ENCODE assay signal across 16 cellular contexts in genomic region chrX:16743604-16744325, GRCh38. TPM values are rescaled to one million over a fixed set of nuclear protein-coding genes. Genes with fewer than 3 reads are reported as not detected.
A peak's percentile ranks its signal among the peaks of the same experiment; 100 is the strongest.
DNase-seq lines count a peak whose midpoint lies in the region; TF ChIP-seq lines count a peak whose summit lies in the region.
"Had no signal": no experiment of that assay in that cellular context is flagged by ENCODE, and none has a peak within 500 bp of the region (broad histone marks: within the 10 kb centered on the region; RNA-seq: fewer than 3 reads in every experiment).

No MANE protein-coding gene starts in this region.

- H3K36me3 ChIP-seq in breast epithelium = peaks cover 9% of the 10 kb centered on the region
- H3K36me3 ChIP-seq in suprapubic skin = peaks cover 45% of the 10 kb centered on the region

- H3K4me3 ChIP-seq in breast epithelium = no peak overlapping the region
- no peak overlapping the region for H3K4me3 ChIP-seq in fibroblast of pulmonary artery (replicated peaks; ENCODE audit: low read depth, low read length)
- no peak overlapping the region for H3K4me3 ChIP-seq in suprapubic skin
- H3K4me3 ChIP-seq: SK-N-MC, spleen had no signal

- no peak overlapping the region for H3K27ac Mint-ChIP-seq in MCF 10A (ENCODE audit: low read depth, unreplicated experiment)
- H3K27ac Mint-ChIP-seq: B cell; dendritic cell treated with granulocyte-macrophage colony-stimulating factor and Interleukin-4, amounts not matched to agents 40 ng/mL and 50 ng/mL, for 4 days had no signal

- peaks cover 72% of the 10 kb centered on the region for H3K36me3 Mint-ChIP-seq in MCF 10A (ENCODE audit: insufficient read depth, unreplicated experiment)

- H3K27me3 ChIP-seq in breast epithelium = no peaks in the 10 kb centered on the region
- no peaks in the 10 kb centered on the region for H3K27me3 ChIP-seq in suprapubic skin
- H3K27me3 ChIP-seq: spleen had no signal

- H3K9me3 ChIP-seq in breast epithelium = no peaks in the 10 kb centered on the region
- H3K9me3 ChIP-seq in suprapubic skin = no peaks in the 10 kb centered on the region
- H3K9me3 ChIP-seq: spleen had no signal

- BruUV-seq in MCF 10A (replicated peaks; lab: Mats Ljungman, UMichigan) = no TSS peak

- no peak for TF ChIP-seq EP300 in suprapubic skin (IDR thresholded peaks at IDR 0.05)

- WGBS in suprapubic skin = 96% methylated on average over 12 of the region's 12 CpGs

- H3K4me3 Mint-ChIP-seq in MCF 10A (ENCODE audit: unreplicated experiment) = no peak overlapping the region
- H3K4me3 Mint-ChIP-seq: B cell; dendritic cell treated with granulocyte-macrophage colony-stimulating factor and Interleukin-4, amounts not matched to agents 40 ng/mL and 50 ng/mL, for 4 days had no signal

- peak; percentile 27 for DNase-seq in MCF 10A (ENCODE audit: unreplicated experiment)
- DNase-seq in breast epithelium (ENCODE audit: low spot score in 2 of 2) = no peak
- DNase-seq in SW 1271 (lab: John Stamatoyannopoulos, UW) = peak; percentile 1 to 7
- DNase-seq in fibroblast of pulmonary artery (ENCODE audit: low read depth) = peak; percentile 63
- DNase-seq in stromal cell of bone marrow (ENCODE audit: low read depth) = peak; percentile 67
- DNase-seq in suprapubic skin (ENCODE audit: low spot score in 2 of 2) = no peak
- DNase-seq in Kasumi-1 (lab: John Stamatoyannopoulos, UW) = no peak
- DNase-seq in NCI-H2171 treated with DMSO at 0.1 percent for 48 hours (lab: John Stamatoyannopoulos, UW) = no peak
- DNase-seq: activated CD4-positive, alpha-beta T cell treated with anti-CD3 and anti-CD28 coated beads for 48 hours; activated effector memory CD4-positive, alpha-beta T cell treated with anti-CD3 and anti-CD28 coated beads, Interleukin-2, amount 50 U/mL, for 16 hours; NCI-H1048; NCI-H526 treated with DMSO at 0.1 percent for 48 hours; spleen had no signal

- CTCF ChIA-PET in MCF 10A (lab: Yijun Ruan, JAX) = interaction anchor here (0.6 to 0.7 kb wide), 2 partner anchors 13 to 457 kb away, joined by 3 read pairs; no protein-coding TSS in a partner anchor

- no peaks in the 10 kb centered on the region for H3K9me3 Mint-ChIP-seq in MCF 10A (ENCODE audit: unreplicated experiment)
- H3K9me3 Mint-ChIP-seq: dendritic cell treated with granulocyte-macrophage colony-stimulating factor and Interleukin-4, amounts not matched to agents 40 ng/mL and 50 ng/mL, for 4 days had no signal

- no peak for TF ChIP-seq CTCF in MCF 10A (IDR thresholded peaks at IDR 0.05; ENCODE audit: unreplicated experiment)
- no peak for TF ChIP-seq CTCF in breast epithelium (IDR thresholded peaks at IDR 0.05)
- peak; percentile 24 for TF ChIP-seq CTCF in fibroblast of pulmonary artery (IDR thresholded peaks at IDR 0.05; ENCODE audit: low read length, missing control alignments)
- TF ChIP-seq CTCF in suprapubic skin (IDR thresholded peaks at IDR 0.05) = no peak

- H3K4me1 ChIP-seq in breast epithelium = no peaks in the 10 kb centered on the region
- no peaks in the 10 kb centered on the region for H3K4me1 ChIP-seq in suprapubic skin
- H3K4me1 ChIP-seq: spleen had no signal

- TF ChIP-seq POLR2A in breast epithelium (IDR thresholded peaks at IDR 0.05) (no peak), suprapubic skin (IDR thresholded peaks at IDR 0.05) (no peak)

- POLR2A ChIA-PET in MCF 10A (lab: Yijun Ruan, JAX) = no interaction called here

- H3K27ac ChIP-seq in breast epithelium = no peak overlapping the region
- H3K27ac ChIP-seq in suprapubic skin = no peak overlapping the region
- H3K27ac ChIP-seq: SK-N-MC, spleen had no signal

- H3K4me1 Mint-ChIP-seq in MCF 10A (ENCODE audit: insufficient read depth, unreplicated experiment) = no peaks in the 10 kb centered on the region
- H3K4me1 Mint-ChIP-seq: B cell had no signal

- intact Hi-C loops in MCF 10A (cut with micrococcal nuclease) = no loop called here
- intact Hi-C loops in breast epithelium (cut with DNase I; ENCODE audit: low total_unique reads) = loop anchor here (2.0 kb wide), 1 partner anchor 75 kb away; no protein-coding TSS in a partner anchor

- no peaks in the 10 kb centered on the region for H3K27me3 Mint-ChIP-seq in MCF 10A (ENCODE audit: insufficient read depth, unreplicated experiment)
- H3K27me3 Mint-ChIP-seq: B cell; dendritic cell treated with granulocyte-macrophage colony-stimulating factor and Interleukin-4, amounts not matched to agents 40 ng/mL and 50 ng/mL, for 4 days had no signal

RNA-seq across cellular contexts. Expression of gene SYAP1, which starts 24.4 kb away (rescaled TPM):
- total RNA-seq in MCF 10A (2022) (37.0 and 40.0 TPM in 2 replicates), breast epithelium (10 to 100 TPM; 17.4 to 30.4 (median 26.2) TPM), suprapubic skin (10 to 100 TPM; 16.7 to 20.9 (median 18.9) TPM)

RNA-seq across cellular contexts. Expression of gene CTPS2, which starts 31.3 kb away (rescaled TPM):
- 5.3 and 5.5 TPM in 2 replicates for total RNA-seq in MCF 10A (2022)
- 10 to 100 TPM; 12.3 to 26.3 (median 21.0) TPM for total RNA-seq in breast epithelium
- 10 to 100 TPM in 3 of 4 donors, 1 to 10 TPM in 1; 8.7 to 24.9 (median 12.0) TPM for total RNA-seq in suprapubic skin

RNA-seq across cellular contexts. Expression of gene TXLNG, which starts 42.5 kb away (rescaled TPM):
- total RNA-seq in MCF 10A (2022) (32.4 and 43.2 TPM in 2 replicates), breast epithelium (10 to 100 TPM; 23.7 to 31.5 (median 25.2) TPM), suprapubic skin (10 to 100 TPM in 3 of 4 donors, 1 to 10 TPM in 1; 8.6 to 15.5 (median 14.5) TPM)

Comparison
In these comparisons a context has a peak if more than half of its experiments do, and no peak if none do; other contexts are left out.
1. DNase-seq: peak in MCF 10A (single experiment), SW 1271 (2 of 2), fibroblast of pulmonary artery (single experiment) and stromal cell of bone marrow (single experiment); none in breast epithelium (0 of 2), suprapubic skin (0 of 2), Kasumi-1 (0 of 2) and NCI-H2171 treated with DMSO at 0.1 percent for 48 hours (single experiment).